In genomic region chr21:44817914-44818635, GRCh38 we compare ENCODE assay signal across 8 cellular contexts. TPM values are rescaled to one million over a fixed set of nuclear protein-coding genes. Genes with fewer than 3 reads are reported as not detected.
A peak's percentile ranks its signal among the peaks of the same experiment; 100 is the strongest.
DNase-seq lines count a peak whose midpoint lies in the region; ATAC-seq and TF ChIP-seq lines count a peak whose summit lies in the region.

TSS of gene SUMO3 (minus strand) at chr21:44818062. CDS start at chr21:44817968, 94 bp downstream.

- peaks cover 5% of the 10 kb centered on the region for H3K36me3 Mint-ChIP-seq in T-helper 1 cell treated with Interleukin-12 subunit alpha and Interleukin-12 subunit beta and Interleukin-4 antibody, amounts not matched to agents 30 μg/mL and 1 μg/mL, for 36 hours (ENCODE audit: low read depth)
- H3K36me3 Mint-ChIP-seq in progenitor cell of endocrine pancreas (ENCODE audit: insufficient read depth): no peaks in the 10 kb centered on the region

- H3K27ac ChIP-seq in adrenal gland: peak within 1 kb of the TSS in 4 of 5 donors; percentile 43 to 95 (median 76)
- peak within 1 kb of the TSS; percentile 93 to 98 (median 95) for H3K27ac ChIP-seq in upper lobe of left lung

- ATAC-seq in GM21723 (IDR thresholded peaks at IDR 0.05; ENCODE audit: unreplicated experiment) (peak; percentile 60), left cardiac atrium (peak; percentile 77 to 80), upper lobe of left lung (ENCODE audit: low FRiP score in 2 of 2) (peak; percentile 66 to 91)

- H3K9me3 ChIP-seq in adrenal gland (replicated peaks in 1 of 3): peaks cover 0 to 10% (median 0%) of the 10 kb centered on the region in 3 donors
- peaks cover 3 to 18% (median 6%) of the 10 kb centered on the region in 4 donors for H3K9me3 ChIP-seq in upper lobe of left lung

- no peak for TF ChIP-seq CTCF in adrenal gland (IDR thresholded peaks at IDR 0.05)
- TF ChIP-seq CTCF in progenitor cell of endocrine pancreas (IDR thresholded peaks at IDR 0.05; ENCODE audit: unreplicated experiment): no peak
- peak in 2 of 6 experiments; percentile 21 to 27 for TF ChIP-seq CTCF in upper lobe of left lung (IDR thresholded peaks at IDR 0.05)

- intact Hi-C loops in adrenal gland (cut with DNase I) (loop anchor here in 1 of 2 donors (5.0 kb wide), 1 partner anchor 54 kb away; the partner anchor contains the start of gene PTTG1IP), left cardiac atrium (cut with DNase I) (loop anchor here (5.0 kb wide), 1 partner anchor 54 kb away; the partner anchor contains the start of gene PTTG1IP (in 2 of the 2))

- H3K4me3 ChIP-seq in adrenal gland (peak within 1 kb of the TSS in 3 of 4 donors; percentile 5 to 83 (median 53)), upper lobe of left lung (peak within 1 kb of the TSS; percentile 72 to 82 (median 76))

- H3K27ac Mint-ChIP-seq in T-helper 1 cell treated with Interleukin-12 subunit alpha and Interleukin-12 subunit beta and Interleukin-4 antibody, amounts not matched to agents 30 μg/mL and 1 μg/mL, for 36 hours: no peak within 1 kb of the TSS
- H3K27ac Mint-ChIP-seq in progenitor cell of endocrine pancreas: no peak within 1 kb of the TSS

- H3K36me3 ChIP-seq in adrenal gland (replicated peaks in 1 of 2) (peaks cover 0 to 9% of the 10 kb centered on the region in 2 donors), upper lobe of left lung (peaks cover 0 to 9% (median 8%) of the 10 kb centered on the region in 4 donors)

- peaks cover 9% of the 10 kb centered on the region for H3K27me3 Mint-ChIP-seq in T-helper 1 cell treated with Interleukin-12 subunit alpha and Interleukin-12 subunit beta and Interleukin-4 antibody, amounts not matched to agents 30 μg/mL and 1 μg/mL, for 36 hours (ENCODE audit: low read depth)
- no peaks in the 10 kb centered on the region for H3K27me3 Mint-ChIP-seq in progenitor cell of endocrine pancreas

- peak; percentile 83 to 87 for TF ChIP-seq POLR2A in adrenal gland (IDR thresholded peaks at IDR 0.05)
- TF ChIP-seq POLR2A in upper lobe of left lung (IDR thresholded peaks at IDR 0.05): peak in 3 of 4 donors; percentile 90 to 98 (median 98)

- H3K4me1 Mint-ChIP-seq in T-helper 1 cell treated with Interleukin-12 subunit alpha and Interleukin-12 subunit beta and Interleukin-4 antibody, amounts not matched to agents 30 μg/mL and 1 μg/mL, for 36 hours (ENCODE audit: low read depth): peaks cover 4% of the 10 kb centered on the region
- peaks cover 3% of the 10 kb centered on the region for H3K4me1 Mint-ChIP-seq in progenitor cell of endocrine pancreas (ENCODE audit: low read depth)

- no peaks in the 10 kb centered on the region for H3K27me3 ChIP-seq in adrenal gland
- no peaks in the 10 kb centered on the region for H3K27me3 ChIP-seq in upper lobe of left lung

- H3K4me3 Mint-ChIP-seq in T-helper 1 cell treated with Interleukin-12 subunit alpha and Interleukin-12 subunit beta and Interleukin-4 antibody, amounts not matched to agents 30 μg/mL and 1 μg/mL, for 36 hours: peak within 1 kb of the TSS; percentile 64
- H3K4me3 Mint-ChIP-seq in progenitor cell of endocrine pancreas (ENCODE audit: low read depth): peak within 1 kb of the TSS; percentile 64

- H3K4me1 ChIP-seq in adrenal gland (replicated peaks in 1 of 2): peaks cover 8 to 14% of the 10 kb centered on the region in 2 donors
- H3K4me1 ChIP-seq in upper lobe of left lung: peaks cover 16 to 33% (median 24%) of the 10 kb centered on the region in 4 donors

- DNase-seq in GDM1 (lab: John Stamatoyannopoulos, UW) (peak; percentile 84), Kasumi-1 (lab: John Stamatoyannopoulos, UW) (peak; percentile 59 to 66), adrenal gland (peak; percentile 69 to 84 (median 75)), left cardiac atrium (peak; percentile 86), progenitor cell of endocrine pancreas (ENCODE audit: low spot score, unreplicated experiment) (peak; percentile 73), upper lobe of left lung (peak; percentile 85 to 98)

- H3K9me3 Mint-ChIP-seq in T-helper 1 cell treated with Interleukin-12 subunit alpha and Interleukin-12 subunit beta and Interleukin-4 antibody, amounts not matched to agents 30 μg/mL and 1 μg/mL, for 36 hours: peaks cover 14% of the 10 kb centered on the region
- H3K9me3 Mint-ChIP-seq in progenitor cell of endocrine pancreas (ENCODE audit: low read depth): peaks cover 12% of the 10 kb centered on the region

- WGBS in adrenal gland, 4 donors: 0 to 4% (median 1%) methylated on average over 14 to 105 of the region's 108 CpGs; no CpG with 5 or more reads in 1 of the 4 donors
- WGBS in upper lobe of left lung, 2 donors: 1% methylated on average over 53 of the region's 108 CpGs; no CpG with 5 or more reads in 1 of the 2 donors

- no peak for TF ChIP-seq EP300 in upper lobe of left lung (IDR thresholded peaks at IDR 0.05)

RNA-seq across cellular contexts. Expression of gene SUMO3, which starts in this region (rescaled TPM):
- total RNA-seq in adrenal gland: 10 to 100 TPM; 64.4 to 92.3 (median 80.2) TPM
- 10 to 100 TPM; 21.1 to 70.6 (median 36.4) TPM for polyA plus RNA-seq in adrenal gland
- 10 to 100 TPM; 71.2 to 93.3 TPM for total RNA-seq in left cardiac atrium
- total RNA-seq in progenitor cell of endocrine pancreas: 65.0 and 73.5 TPM in 2 replicates
- 10 to 100 TPM; 46.1 to 97.6 (median 73.2) TPM for total RNA-seq in upper lobe of left lung

Comparison
In these comparisons a context has a peak if more than half of its experiments do, and no peak if none do; other contexts are left out.
1. Peak in every context shown above with its lines: DNase-seq, ATAC-seq, H3K4me3 ChIP-seq and H3K27ac ChIP-seq.